In the genomic region with DNA sequence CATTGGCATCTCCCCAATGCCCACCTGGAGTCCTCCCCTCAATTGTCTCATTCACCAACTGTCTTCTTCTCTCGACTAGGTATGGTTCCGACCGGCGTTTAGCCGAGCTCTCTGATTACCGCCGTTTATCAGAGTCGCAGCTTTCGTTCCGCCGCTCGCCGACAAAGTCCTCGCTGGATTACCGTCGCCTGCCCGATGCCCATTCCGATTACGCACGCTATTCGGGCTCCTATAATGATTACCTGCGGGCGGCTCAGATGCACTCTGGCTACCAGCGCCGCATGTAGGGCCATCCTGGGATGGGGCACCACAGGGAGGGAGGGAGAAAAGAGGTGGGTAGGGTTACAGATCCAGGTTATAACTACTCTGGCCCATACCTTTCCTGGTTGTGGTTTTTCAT, we compare ENCODE assay signal across 25 cellular contexts.
"Had no signal": no experiment of that assay in that cellular context is flagged by ENCODE, and none has a peak within 500 bp of the region (broad histone marks: within the 10 kb centered on the region; RNA-seq: fewer than 3 reads in every experiment).

No MANE protein-coding gene starts in this region.

- ATAC-seq: activated CD8-positive, alpha-beta memory T cell treated with anti-CD3 and anti-CD28 coated beads, Interleukin-2, amount 10 ng/mL, durations not matched to agents 7 days and 5 days; activated T-helper 17 cell treated with anti-CD3 and anti-CD28 coated beads, Interleukin-2, amount 50 U/mL, for 72 hours; body of pancreas; SK-N-SH treated with all-trans-retinoic acid at 6 μM for 48 hours; WTC11 had no signal

- H3K27me3 Mint-ChIP-seq: activated CD8-positive, alpha-beta memory T cell treated with anti-CD3 and anti-CD28 coated beads, Interleukin-2, amount 10 ng/mL, durations not matched to agents 7 days and 5 days; activated naive CD8-positive, alpha-beta T cell treated with anti-CD3 and anti-CD28 coated beads, Interleukin-2, amount 10 ng/mL, durations not matched to agents 7 days and 5 days; activated T-helper 17 cell treated with anti-CD3 and anti-CD28 coated beads, Interleukin-2, amount 50 U/mL, for 72 hours had no signal

- DNase-seq: activated CD4-positive, alpha-beta T cell treated with anti-CD3 and anti-CD28 coated beads for 48 hours; activated CD4-positive, alpha-beta T cell treated with anti-CD3 and anti-CD28 coated beads, Interleukin-2, amount 50 U/mL, for 4 hours; activated CD4-positive, CD25-positive, alpha-beta regulatory T cell treated with anti-CD3 and anti-CD28 coated beads, Interleukin-2, amount 50 U/mL, for 72 hours; activated CD8-positive, alpha-beta memory T cell treated with anti-CD3 and anti-CD28 coated beads, Interleukin-2, amount 10 ng/mL, durations not matched to agents 7 days and 5 days; activated gamma-delta T cell; activated naive CD4-positive, alpha-beta T cell treated with anti-CD3 and anti-CD28 coated beads, Interleukin-2, amount 50 U/mL, for 16 hours; activated naive CD8-positive, alpha-beta T cell treated with anti-CD3 and anti-CD28 coated beads, Interleukin-2, amount 10 ng/mL, durations not matched to agents 7 days and 5 days; activated T-cell treated with anti-CD3 and anti-CD28 coated beads, Interleukin-2, amount 50 U/mL, for 48 hours; body of pancreas; Karpas-422; NCI-H1105 treated with DMSO at 0.1 percent for 48 hours; NCI-H1436 treated with DMSO at 0.1 percent for 48 hours; NCI-H187; NCI-H2081; NCI-H510A treated with DMSO at 0.1 percent for 48 hours; NCI-H69; SHP77; SW 1271 had no signal

- H3K27me3 ChIP-seq: adrenal gland, body of pancreas, SJSA1 had no signal

- FAIRE-seq: bronchial epithelial cell, RCC 7860 had no signal

- H3K4me3 ChIP-seq: adrenal gland, body of pancreas, SJSA1 had no signal

- H3K27ac Mint-ChIP-seq: activated CD8-positive, alpha-beta memory T cell treated with anti-CD3 and anti-CD28 coated beads, Interleukin-2, amount 10 ng/mL, durations not matched to agents 7 days and 5 days; activated naive CD8-positive, alpha-beta T cell treated with anti-CD3 and anti-CD28 coated beads, Interleukin-2, amount 10 ng/mL, durations not matched to agents 7 days and 5 days; activated T-helper 17 cell treated with anti-CD3 and anti-CD28 coated beads, Interleukin-2, amount 50 U/mL, for 72 hours; WTC11 had no signal

- H3K9me3 ChIP-seq: adrenal gland, body of pancreas, SJSA1 had no signal

- H3K9me3 Mint-ChIP-seq: activated naive CD8-positive, alpha-beta T cell treated with anti-CD3 and anti-CD28 coated beads, Interleukin-2, amount 10 ng/mL, durations not matched to agents 7 days and 5 days; activated T-helper 17 cell treated with anti-CD3 and anti-CD28 coated beads, Interleukin-2, amount 50 U/mL, for 72 hours; WTC11 had no signal

- H3K4me3 Mint-ChIP-seq: activated CD8-positive, alpha-beta memory T cell treated with anti-CD3 and anti-CD28 coated beads, Interleukin-2, amount 10 ng/mL, durations not matched to agents 7 days and 5 days; activated naive CD8-positive, alpha-beta T cell treated with anti-CD3 and anti-CD28 coated beads, Interleukin-2, amount 10 ng/mL, durations not matched to agents 7 days and 5 days; activated T-helper 17 cell treated with anti-CD3 and anti-CD28 coated beads, Interleukin-2, amount 50 U/mL, for 72 hours; WTC11 had no signal

- H3K27ac ChIP-seq: adrenal gland, body of pancreas, SJSA1 had no signal
